Comparison of ENCODE assay signal across 1 cellular context in the genomic region with DNA sequence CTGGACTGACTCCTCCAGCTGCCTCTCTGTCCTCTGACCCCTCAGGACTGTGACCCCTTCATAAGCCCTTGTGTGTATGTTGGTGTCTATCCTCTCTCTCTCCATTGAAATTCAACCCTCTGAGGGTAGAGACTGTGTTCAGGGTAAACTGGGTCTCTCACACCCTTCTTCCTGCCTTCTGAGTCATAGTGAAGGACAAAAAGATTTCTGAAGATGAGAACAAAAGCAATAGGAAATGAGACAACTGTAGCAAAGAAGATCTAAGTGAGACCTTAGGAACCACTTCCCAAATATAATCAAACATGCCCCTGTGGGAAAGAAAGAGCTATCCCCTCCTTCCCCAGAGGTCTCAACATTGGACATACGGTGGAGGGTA.
TF ChIP-seq lines count a peak whose summit lies in the region.

No MANE protein-coding gene starts in this region.

TF ChIP-seq in IMR-90, 13 proteins besides CTCF, POLR2A, EP300 and RAD21:
- TF ChIP-seq BHLHE40 (IDR thresholded peaks at IDR 0.05; ENCODE audit: low read depth, low read length) (no peak), CEBPB (IDR thresholded peaks at IDR 0.05; ENCODE audit: low read depth, low read length) (no peak), RCOR1 (IDR thresholded peaks at IDR 0.05; ENCODE audit: insufficient replicate concordance, low read length) (no peak)
